15 cellular contexts compared by ENCODE assay signal in the genomic region with DNA sequence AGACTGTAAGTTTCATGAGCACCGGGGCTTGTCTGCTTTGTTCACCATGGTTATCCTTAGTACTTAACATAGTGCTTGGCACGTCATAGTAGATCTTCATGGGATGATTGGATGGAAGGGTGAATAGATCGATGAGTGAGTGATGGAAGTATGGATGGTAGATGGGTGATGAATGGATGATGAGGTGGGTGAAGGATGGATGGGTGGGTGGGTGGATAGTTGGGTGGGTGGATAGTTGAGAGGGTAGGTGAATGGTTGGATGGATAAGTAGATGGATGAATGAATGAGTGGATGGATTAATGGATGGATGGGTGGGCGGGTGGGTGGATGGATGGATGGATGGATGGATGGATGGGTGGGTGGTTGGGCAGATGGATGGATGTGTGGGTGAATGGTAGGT.
DNase-seq lines count a peak whose midpoint lies in the region; ATAC-seq, FAIRE-seq and TF ChIP-seq lines count a peak whose summit lies in the region.
"Had no signal": no experiment of that assay in that cellular context is flagged by ENCODE, and none has a peak within 500 bp of the region (broad histone marks: within the 10 kb centered on the region; RNA-seq: fewer than 3 reads in every experiment).

No MANE protein-coding gene starts in this region.

- H3F3A ChIP-seq in GM23248 (ENCODE audit: insufficient read depth), result 0 out of 2 replicates have a peak, but pooled peaks cover 12% of the 10 kb centered on the region

- H3K36me3 ChIP-seq in GM23248 (ENCODE audit: low read depth) (no peaks in the 10 kb centered on the region), SJCRH30 (no peaks in the 10 kb centered on the region), esophagus squamous epithelium (peaks cover 0 to 24% (median 0%) of the 10 kb centered on the region in 3 donors), pancreas (no peaks in the 10 kb centered on the region)
- H3K36me3 ChIP-seq: tibial artery had no signal

- H3K4me3 ChIP-seq in GM23248 (no peak overlapping the region), SJCRH30 (peak overlapping the region; percentile 16; the same call in 1 of the 2 replicates), esophagus squamous epithelium (no peak overlapping the region), pancreas (no peak overlapping the region)
- H3K4me3 ChIP-seq: left lung, psoas muscle, tibial artery had no signal

- in situ Hi-C loops in GM23248 (cut with MboI), result no loop called here

- ATAC-seq in pancreas (no peak), GM21717 (IDR thresholded peaks at IDR 0.05; ENCODE audit: unreplicated experiment) (no peak)
- ATAC-seq: naive thymus-derived CD8-positive, alpha-beta T cell; stimulated activated memory B cell treated with anti-CD40 and anti-IgM and Interleukin-4, amounts not matched to agents 10 μg/mL and 1 μg/mL and 100 μg/mL, for 72 hours had no signal

- peaks cover 62% of the 10 kb centered on the region for H3K79me2 ChIP-seq in GM23248 (ENCODE audit: insufficient read depth)

- peak overlapping the region; percentile 37; the same call in 1 of the 2 replicates for H3K9ac ChIP-seq in GM23248

- H3K4me1 ChIP-seq in GM23248 (ENCODE audit: insufficient read depth) (peaks cover 16% of the 10 kb centered on the region), SJCRH30 (peaks cover 24% of the 10 kb centered on the region), esophagus squamous epithelium (peaks cover 0 to 54% (median 30%) of the 10 kb centered on the region in 3 donors), pancreas (peaks cover 0 to 4% (median 0%) of the 10 kb centered on the region in 3 donors)
- H3K4me1 ChIP-seq: psoas muscle had no signal

- H4K20me1 ChIP-seq in GM23248 (ENCODE audit: insufficient read depth), result no peaks in the 10 kb centered on the region

- H3K27ac ChIP-seq in GM23248 (peak overlapping the region; percentile 47), SJCRH30 (no peak overlapping the region), esophagus squamous epithelium (peak overlapping the region; percentile 57 to 73 (median 64)), pancreas (peak overlapping the region; percentile 44 to 58 (median 48))
- H3K27ac ChIP-seq: left lung, psoas muscle, tibial artery had no signal

- intact Hi-C loops in esophagus squamous epithelium (cut with DNase I), result no loop called here
- intact Hi-C loops in pancreas (cut with DNase I), result no loop called here

- FAIRE-seq in pancreas (lab: Jason Lieb, UNC), result no peak
- FAIRE-seq: bronchial epithelial cell had no signal

- H2AFZ ChIP-seq in GM23248, result no peak overlapping the region

- no peaks in the 10 kb centered on the region for H3K9me3 ChIP-seq in GM23248 (ENCODE audit: low read depth)
- H3K9me3 ChIP-seq in SJCRH30 (replicated peaks), result no peaks in the 10 kb centered on the region
- H3K9me3 ChIP-seq in esophagus squamous epithelium, result no peaks in the 10 kb centered on the region
- no peaks in the 10 kb centered on the region for H3K9me3 ChIP-seq in pancreas
- H3K9me3 ChIP-seq: left lung, psoas muscle, tibial artery had no signal

- no peak overlapping the region for H3K4me2 ChIP-seq in GM23248 (ENCODE audit: unreplicated experiment)

- no peak for DNase-seq in GM23248
- no peak for DNase-seq in SJCRH30
- DNase-seq in esophagus squamous epithelium (lab: John Stamatoyannopoulos, UW), result no peak
- no peak for DNase-seq in pancreas
- DNase-seq in NCI-H1417 treated with DMSO at 0.1 percent for 48 hours (lab: John Stamatoyannopoulos, UW), result no peak
- no peak for DNase-seq in activated CD4-positive, alpha-beta T cell treated with anti-CD3 and anti-CD28 coated beads for 48 hours
- no peak for DNase-seq in NCI-H187 treated with DMSO at 0.1 percent for 48 hours (lab: John Stamatoyannopoulos, UW)
- DNase-seq: naive thymus-derived CD8-positive, alpha-beta T cell had no signal

- no peaks in the 10 kb centered on the region for H3K9me2 ChIP-seq in GM23248 (ENCODE audit: insufficient read depth)

- TF ChIP-seq CTCF in esophagus squamous epithelium (IDR thresholded peaks at IDR 0.05) (no peak), pancreas (IDR thresholded peaks at IDR 0.05) (no peak)

- H3K27me3 ChIP-seq in GM23248 (replicated peaks; ENCODE audit: insufficient read depth), result no peaks in the 10 kb centered on the region
- no peaks in the 10 kb centered on the region for H3K27me3 ChIP-seq in SJCRH30
- no peaks in the 10 kb centered on the region for H3K27me3 ChIP-seq in esophagus squamous epithelium
- H3K27me3 ChIP-seq in pancreas, result no peaks in the 10 kb centered on the region
- H3K27me3 ChIP-seq: dorsolateral prefrontal cortex, left lung, tibial artery had no signal

- 84 to 86% methylated on average over 3 to 4 of the region's 4 CpGs for WGBS in GM23248 (ENCODE audit: low coverage in 1 of 2, low lambda C conversion rate in 2 of 2, missing lambda C conversion rate in 2 of 2), 2 experiments
- WGBS in esophagus squamous epithelium, 2 donors, result 86 to 88% methylated on average over 4 of the region's 4 CpGs
- WGBS in pancreas, 2 donors, result 88 to 91% methylated on average over 4 of the region's 4 CpGs

- no peak for TF ChIP-seq POLR2A in esophagus squamous epithelium (IDR thresholded peaks at IDR 0.05)
